In the genomic region with DNA sequence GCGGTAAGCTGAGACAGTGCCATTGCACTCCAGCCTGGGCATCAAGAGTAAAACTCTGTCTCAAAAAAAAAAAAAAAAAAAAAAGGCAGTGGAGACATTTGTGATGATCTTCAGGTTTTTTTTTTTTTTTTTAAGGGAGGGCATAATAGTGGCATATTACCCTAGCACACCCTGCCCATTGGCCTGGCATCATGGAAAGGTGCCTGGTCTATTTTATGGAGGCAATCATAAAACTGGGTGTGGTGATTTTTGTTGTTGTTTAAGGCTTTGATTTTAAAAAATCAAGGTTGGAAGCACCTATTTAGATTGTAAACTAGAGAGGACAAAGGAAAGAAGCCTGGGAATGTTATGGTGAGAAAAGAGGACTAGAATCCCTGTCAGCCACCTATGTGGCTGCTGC, we compare ENCODE assay signal across 13 cellular contexts. TPM values are rescaled to one million over a fixed set of nuclear protein-coding genes. Genes with fewer than 3 reads are reported as not detected.
A peak's percentile ranks its signal among the peaks of the same experiment; 100 is the strongest.
DNase-seq lines count a peak whose midpoint lies in the region; ATAC-seq and TF ChIP-seq lines count a peak whose summit lies in the region.
"Had no signal": no experiment of that assay in that cellular context is flagged by ENCODE, and none has a peak within 500 bp of the region (broad histone marks: within the 10 kb centered on the region; RNA-seq: fewer than 3 reads in every experiment).

No MANE protein-coding gene starts in this region.

- no peak for TF ChIP-seq POLR2A in esophagus muscularis mucosa (IDR thresholded peaks at IDR 0.05; ENCODE audit: low read depth)

- no peak for ATAC-seq in CD4-positive, CD25-positive, alpha-beta regulatory T cell (ENCODE audit: low read depth in 2 of 2)
- ATAC-seq in HG03354 (IDR thresholded peaks at IDR 0.05; ENCODE audit: poor library complexity, severe bottlenecking, unreplicated experiment) (no peak), GM19452 (IDR thresholded peaks at IDR 0.05; ENCODE audit: unreplicated experiment) (no peak)

- peaks cover 29% of the 10 kb centered on the region for H3K36me3 Mint-ChIP-seq in CD4-positive, CD25-positive, alpha-beta regulatory T cell
- peaks cover 22% of the 10 kb centered on the region for H3K36me3 Mint-ChIP-seq in progenitor cell of endocrine pancreas (ENCODE audit: insufficient read depth)

- H3K4me1 ChIP-seq in CD4-positive, CD25-positive, alpha-beta regulatory T cell (ENCODE audit: control insufficient read depth, insufficient read depth, low read length, poor library complexity, severe bottlenecking): peaks cover 78% of the 10 kb centered on the region
- peaks cover 78 to 98% (median 97%) of the 10 kb centered on the region in 4 donors for H3K4me1 ChIP-seq in esophagus muscularis mucosa

- no peaks in the 10 kb centered on the region for H3K9me3 ChIP-seq in CD4-positive, CD25-positive, alpha-beta regulatory T cell (ENCODE audit: control insufficient read depth in 2 of 2, low read length in 2 of 2)
- H3K9me3 ChIP-seq in esophagus muscularis mucosa: no peaks in the 10 kb centered on the region

- no peak for TF ChIP-seq EP300 in esophagus muscularis mucosa (IDR thresholded peaks at IDR 0.05)

- no peak overlapping the region for H3K4me3 ChIP-seq in CD4-positive, CD25-positive, alpha-beta regulatory T cell (ENCODE audit: low read depth, low read length)
- no peak overlapping the region for H3K4me3 ChIP-seq in esophagus muscularis mucosa

- H3K9me3 Mint-ChIP-seq in CD4-positive, CD25-positive, alpha-beta regulatory T cell: no peaks in the 10 kb centered on the region
- no peaks in the 10 kb centered on the region for H3K9me3 Mint-ChIP-seq in progenitor cell of endocrine pancreas (ENCODE audit: low read depth)

- no peak for DNase-seq in CD4-positive, CD25-positive, alpha-beta regulatory T cell
- DNase-seq in LoVo (ENCODE audit: low spot score) (peak; percentile 38), esophagus muscularis mucosa (ENCODE audit: extremely low spot score) (no peak), progenitor cell of endocrine pancreas (ENCODE audit: low spot score, unreplicated experiment) (no peak), SHP77 (lab: John Stamatoyannopoulos, UW) (no peak), AG08395 (ENCODE audit: low spot score) (no peak)
- DNase-seq: AML-193, NCI-H1092, NCI-H345, WERI-Rb-1 had no signal

- H3K4me3 Mint-ChIP-seq in CD4-positive, CD25-positive, alpha-beta regulatory T cell: peak overlapping the region in 2 of 4 donors; percentile 1 to 4
- H3K4me3 Mint-ChIP-seq in progenitor cell of endocrine pancreas (ENCODE audit: low read depth): no peak overlapping the region

- intact Hi-C loops in esophagus muscularis mucosa (cut with DNase I): no loop called here

- TF ChIP-seq CTCF in esophagus muscularis mucosa (IDR thresholded peaks at IDR 0.05) (no peak), progenitor cell of endocrine pancreas (IDR thresholded peaks at IDR 0.05; ENCODE audit: unreplicated experiment) (no peak)

- no peak overlapping the region for H3K27ac ChIP-seq in CD4-positive, CD25-positive, alpha-beta regulatory T cell (ENCODE audit: insufficient read depth, low read length, poor library complexity, severe bottlenecking)
- H3K27ac ChIP-seq in esophagus muscularis mucosa (replicated peaks in 1 of 4): peak overlapping the region; percentile 45 to 62 (median 56)
- H3K27ac ChIP-seq: parathyroid adenoma, WERI-Rb-1 had no signal

- H3K27ac Mint-ChIP-seq in CD4-positive, CD25-positive, alpha-beta regulatory T cell: peak overlapping the region in 2 of 3 donors; percentile 43 to 81
- peak overlapping the region; percentile 60 for H3K27ac Mint-ChIP-seq in progenitor cell of endocrine pancreas

- peaks cover 52 to 88% (median 69%) of the 10 kb centered on the region in 4 donors for H3K4me1 Mint-ChIP-seq in CD4-positive, CD25-positive, alpha-beta regulatory T cell
- peaks cover 50% of the 10 kb centered on the region for H3K4me1 Mint-ChIP-seq in progenitor cell of endocrine pancreas (ENCODE audit: low read depth)

- H3K36me3 ChIP-seq in CD4-positive, CD25-positive, alpha-beta regulatory T cell (ENCODE audit: control insufficient read depth, insufficient read depth, low read length): peaks cover 25% of the 10 kb centered on the region
- peaks cover 8 to 21% (median 16%) of the 10 kb centered on the region in 4 donors for H3K36me3 ChIP-seq in esophagus muscularis mucosa

- WGBS in esophagus muscularis mucosa: 100% methylated on average over 1 of the region's 1 CpG

- no peaks in the 10 kb centered on the region for H3K27me3 ChIP-seq in CD4-positive, CD25-positive, alpha-beta regulatory T cell (ENCODE audit: control insufficient read depth, insufficient read depth, low read length)
- no peaks in the 10 kb centered on the region for H3K27me3 ChIP-seq in esophagus muscularis mucosa

- no peaks in the 10 kb centered on the region for H3K27me3 Mint-ChIP-seq in CD4-positive, CD25-positive, alpha-beta regulatory T cell
- H3K27me3 Mint-ChIP-seq in progenitor cell of endocrine pancreas: no peaks in the 10 kb centered on the region

RNA-seq across cellular contexts. Expression of gene IQGAP1, which starts 6.0 kb away (rescaled TPM):
- 198 TPM for total RNA-seq in CD4-positive, CD25-positive, alpha-beta regulatory T cell
- 100 to 1,000 TPM in 3 of 4 donors, 10 to 100 TPM in 1; 98.2 to 147 (median 123) TPM for polyA plus RNA-seq in CD4-positive, CD25-positive, alpha-beta regulatory T cell
- total RNA-seq in esophagus muscularis mucosa (100 to 1,000 TPM; 212 to 293 (median 251) TPM), progenitor cell of endocrine pancreas (141 and 142 TPM in 2 replicates)

RNA-seq across cellular contexts. Expression of gene ZNF774, which starts 42.0 kb away (rescaled TPM):
- total RNA-seq in CD4-positive, CD25-positive, alpha-beta regulatory T cell: not detected
- polyA plus RNA-seq in CD4-positive, CD25-positive, alpha-beta regulatory T cell: not detected
- total RNA-seq in esophagus muscularis mucosa (1 to 10 TPM; 1.5 to 2.3 (median 1.7) TPM), progenitor cell of endocrine pancreas (9.5 and 13.8 TPM in 2 replicates)
